ENCODE assay signal across 12 cellular contexts in genomic region chr9:110443146-110443877, GRCh38.
DNase-seq lines count a peak whose midpoint lies in the region; ATAC-seq, FAIRE-seq and TF ChIP-seq lines count a peak whose summit lies in the region.
"Had no signal": no experiment of that assay in that cellular context is flagged by ENCODE, and none has a peak within 500 bp of the region (broad histone marks: within the 10 kb centered on the region; RNA-seq: fewer than 3 reads in every experiment).

No MANE protein-coding gene starts in this region.

- no peak overlapping the region for H3K4me2 ChIP-seq in HepG2 (ENCODE audit: low read depth, low read length)

- POLR2A ChIA-PET in HepG2 (lab: Yijun Ruan, JAX) = no interaction called here

- TF ChIP-seq CTCF in HepG2 (CRISPR knock-in tag; IDR thresholded peaks at IDR 0.05) = no peak
- TF ChIP-seq CTCF in right lobe of liver (IDR thresholded peaks at IDR 0.05) = no peak

- BruUV-seq in HepG2 (replicated peaks; lab: Mats Ljungman, UMichigan) = no TSS peak

- H3K9me3 ChIP-seq in HepG2 (ENCODE audit: low read length) (no peaks in the 10 kb centered on the region), right lobe of liver (no peaks in the 10 kb centered on the region), subcutaneous abdominal adipose tissue (ENCODE audit: control insufficient read depth in 5 of 5, low read length in 5 of 5) (peaks cover 0 to 3% (median 0%) of the 10 kb centered on the region in 5 donors)
- H3K9me3 ChIP-seq: BE2C had no signal

- H3K27me3 ChIP-seq in HepG2 (ENCODE audit: control insufficient read depth in 1 of 2, insufficient read depth in 2 of 2, low read length in 2 of 2) (peaks cover 0 to 4% of the 10 kb centered on the region in 2 experiments; a peak in 2 of 5 replicates), right lobe of liver (no peaks in the 10 kb centered on the region), subcutaneous abdominal adipose tissue (ENCODE audit: control insufficient read depth in 5 of 5, insufficient read depth in 4 of 5, low read length in 5 of 5) (no peaks in the 10 kb centered on the region)
- H3K27me3 ChIP-seq: BE2C had no signal

- H3K79me2 ChIP-seq in HepG2 (ENCODE audit: insufficient read depth, low read length) = no peaks in the 10 kb centered on the region

- TF ChIP-seq EP300 in HepG2 (IDR thresholded peaks at IDR 0.05; ENCODE audit: low read depth in 2 of 2, low read length in 2 of 2) (no peak), HepG2 (CRISPR knock-in tag; IDR thresholded peaks at IDR 0.05; ENCODE audit: borderline replicate concordance) (no peak)

- CTCF ChIA-PET in HepG2 (lab: Yijun Ruan, JAX; ENCODE audit: low intra/inter-chr PET ratio, low total read pairs) = no interaction called here

- ATAC-seq in HepG2 (no peak), right lobe of liver (no peak)
- ATAC-seq: GM12878 had no signal

- no peaks in the 10 kb centered on the region for H3K36me3 ChIP-seq in HepG2 (replicated peaks in 1 of 2; ENCODE audit: control insufficient read depth in 1 of 2, insufficient read depth in 2 of 2, low read length in 2 of 2)
- H3K36me3 ChIP-seq in right lobe of liver = no peaks in the 10 kb centered on the region
- H3K36me3 ChIP-seq in subcutaneous abdominal adipose tissue (ENCODE audit: control insufficient read depth in 5 of 5, insufficient read depth in 5 of 5, low read length in 5 of 5) = peaks cover 15 to 44% (median 37%) of the 10 kb centered on the region in 5 donors
- H3K36me3 ChIP-seq: BE2C had no signal

- no peak for FAIRE-seq in HepG2 (lab: Jason Lieb, UNC)
- FAIRE-seq: GM12878 had no signal

- no peaks in the 10 kb centered on the region for H3K4me1 ChIP-seq in HepG2 (ENCODE audit: insufficient read depth, low read length)
- H3K4me1 ChIP-seq in right lobe of liver = no peaks in the 10 kb centered on the region
- peaks cover 0 to 12% (median 0%) of the 10 kb centered on the region in 5 donors for H3K4me1 ChIP-seq in subcutaneous abdominal adipose tissue (ENCODE audit: control insufficient read depth in 5 of 5, insufficient read depth in 5 of 5, low read length in 5 of 5)
- H3K4me1 ChIP-seq: BE2C had no signal

- no peak overlapping the region for H3K27ac ChIP-seq in HepG2 (ENCODE audit: extremely low read length, insufficient read depth, low read length)
- H3K27ac ChIP-seq in right lobe of liver = no peak overlapping the region
- H3K27ac ChIP-seq in epithelial cell of prostate = peak overlapping the region; percentile 10
- H3K27ac ChIP-seq in subcutaneous abdominal adipose tissue (ENCODE audit: low read depth, low read length) = peak overlapping the region; percentile 31

- H3K9ac ChIP-seq in HepG2 (ENCODE audit: insufficient read depth, low read depth, low read length) (no peak overlapping the region), subcutaneous abdominal adipose tissue (ENCODE audit: low read length in 5 of 5) (no peak overlapping the region)

- no peak overlapping the region for H2AFZ ChIP-seq in HepG2 (ENCODE audit: low read length)

- no peaks in the 10 kb centered on the region for H4K20me1 ChIP-seq in HepG2 (ENCODE audit: insufficient read depth, low read length)

- DNase-seq in HepG2 (ENCODE audit: low spot score) (peak; percentile 1), right lobe of liver (no peak), NCI-H69 (lab: John Stamatoyannopoulos, UW) (peak; percentile 54), epithelial cell of prostate (ENCODE audit: low read depth, low spot score) (no peak), pons (ENCODE audit: low spot score) (no peak), HuH-7.5 (ENCODE audit: low spot score) (no peak), HK-2 (ENCODE audit: unreplicated experiment) (no peak)
- DNase-seq: BE2C, MM.1S, naive B cell had no signal

- intact Hi-C loops in HepG2 (cut with micrococcal nuclease; ENCODE audit: unreplicated experiment) (no loop called here), right lobe of liver (cut with DNase I) (no loop called here)

- in situ Hi-C loops in HepG2 (cut with HindIII; ENCODE audit: extremely low pct_ligation_motif_present, low pct_unique_long_range_greater_than_20kb) = no loop called here

- no peak for TF ChIP-seq RAD21 in HepG2 (CRISPR knock-in tag; IDR thresholded peaks at IDR 0.05)

- H3K4me3 ChIP-seq in HepG2 (replicated peaks in 1 of 3; ENCODE audit: insufficient read depth in 1 of 3, low read depth in 2 of 3, low read length in 3 of 3) (no peak overlapping the region), right lobe of liver (no peak overlapping the region), subcutaneous abdominal adipose tissue (ENCODE audit: low read depth in 1 of 5, low read length in 5 of 5) (no peak overlapping the region)
- H3K4me3 ChIP-seq: GM12878 had no signal

- 0% methylated on average over 3 of the region's 3 CpGs for WGBS in HepG2 (ENCODE audit: low lambda C conversion rate)
- 36% methylated on average over 3 of the region's 3 CpGs for WGBS in right lobe of liver (ENCODE audit: insufficient coverage, low coverage, low lambda C conversion rate, missing lambda C conversion rate)

- TF ChIP-seq POLR2A in HepG2 (IDR thresholded peaks at IDR 0.05; ENCODE audit: insufficient read depth in 1 of 2, low read depth in 2 of 2, low read length in 2 of 2) = no peak
- no peak for TF ChIP-seq POLR2A in right lobe of liver (IDR thresholded peaks at IDR 0.05)

TF ChIP-seq in HepG2, 621 proteins besides CTCF, POLR2A, EP300 and RAD21:
- TF ChIP-seq, protein P1, sequence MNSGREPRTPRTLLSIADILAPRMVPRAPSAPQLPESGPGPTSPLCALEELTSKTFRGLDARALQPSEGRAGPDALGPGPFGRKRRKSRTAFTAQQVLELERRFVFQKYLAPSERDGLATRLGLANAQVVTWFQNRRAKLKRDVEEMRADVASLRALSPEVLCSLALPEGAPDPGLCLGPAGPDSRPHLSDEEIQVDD (CRISPR knock-in tag; IDR thresholded peaks at IDR 0.05; ENCODE audit: borderline replicate concordance) = no peak
- TF ChIP-seq ZNF383 (CRISPR knock-in tag; IDR thresholded peaks at IDR 0.05; ENCODE audit: borderline replicate concordance) (no peak), ADNP (CRISPR knock-in tag; IDR thresholded peaks at IDR 0.05) (no peak), THAP11 (CRISPR knock-in tag; IDR thresholded peaks at IDR 0.05) (no peak), NFIB (CRISPR knock-in tag; IDR thresholded peaks at IDR 0.05; ENCODE audit: borderline replicate concordance) (no peak), HOXA7 (CRISPR knock-in tag; IDR thresholded peaks at IDR 0.05) (no peak), REST (IDR thresholded peaks at IDR 0.05; ENCODE audit: borderline replicate concordance in 1 of 2, low read depth in 1 of 2, low read length in 2 of 2) (no peak), ATF3 (CRISPR knock-in tag; IDR thresholded peaks at IDR 0.05) (no peak), ZNF326 (CRISPR knock-in tag; IDR thresholded peaks at IDR 0.05; ENCODE audit: borderline replicate concordance) (no peak), NFATC3 (CRISPR knock-in tag; IDR thresholded peaks at IDR 0.05) (no peak), ZNF556 (CRISPR knock-in tag; IDR thresholded peaks at IDR 0.05; ENCODE audit: borderline replicate concordance) (no peak), HDAC1 (CRISPR knock-in tag; IDR thresholded peaks at IDR 0.05) (no peak)
- TF ChIP-seq, protein P2, sequence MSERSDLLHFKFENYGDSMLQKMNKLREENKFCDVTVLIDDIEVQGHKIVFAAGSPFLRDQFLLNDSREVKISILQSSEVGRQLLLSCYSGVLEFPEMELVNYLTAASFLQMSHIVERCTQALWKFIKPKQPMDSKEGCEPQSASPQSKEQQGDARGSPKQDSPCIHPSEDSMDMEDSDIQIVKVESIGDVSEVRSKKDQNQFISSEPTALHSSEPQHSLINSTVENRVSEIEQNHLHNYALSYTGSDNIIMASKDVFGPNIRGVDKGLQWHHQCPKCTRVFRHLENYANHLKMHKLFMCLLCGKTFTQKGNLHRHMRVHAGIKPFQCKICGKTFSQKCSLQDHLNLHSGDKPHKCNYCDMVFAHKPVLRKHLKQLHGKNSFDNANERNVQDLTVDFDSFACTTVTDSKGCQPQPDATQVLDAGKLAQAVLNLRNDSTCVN (CRISPR knock-in tag; IDR thresholded peaks at IDR 0.05; ENCODE audit: borderline replicate concordance) = no peak
- TF ChIP-seq, protein P3, sequence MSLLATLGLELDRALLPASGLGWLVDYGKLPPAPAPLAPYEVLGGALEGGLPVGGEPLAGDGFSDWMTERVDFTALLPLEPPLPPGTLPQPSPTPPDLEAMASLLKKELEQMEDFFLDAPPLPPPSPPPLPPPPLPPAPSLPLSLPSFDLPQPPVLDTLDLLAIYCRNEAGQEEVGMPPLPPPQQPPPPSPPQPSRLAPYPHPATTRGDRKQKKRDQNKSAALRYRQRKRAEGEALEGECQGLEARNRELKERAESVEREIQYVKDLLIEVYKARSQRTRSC (CRISPR knock-in tag; IDR thresholded peaks at IDR 0.05; ENCODE audit: low read depth) = no peak

Comparison
In these comparisons a context has a peak if more than half of its experiments do, and no peak if none do; other contexts are left out.
1. DNase-seq: peak in HepG2 (single experiment) and NCI-H69 (single experiment); none in right lobe of liver (0 of 3), epithelial cell of prostate (single experiment), pons (single experiment), HuH-7.5 (single experiment) and HK-2 (single experiment).
2. H3K27ac ChIP-seq: peak in epithelial cell of prostate (single experiment) and subcutaneous abdominal adipose tissue (single experiment); none in HepG2 (single experiment) and right lobe of liver (0 of 3).